In genomic region chr14:61504841-61505340, GRCh38 we compare ENCODE assay signal across 20 cellular contexts.
DNase-seq lines count a peak whose midpoint lies in the region; ATAC-seq, FAIRE-seq and TF ChIP-seq lines count a peak whose summit lies in the region.
"Had no signal": no experiment of that assay in that cellular context is flagged by ENCODE, and none has a peak within 500 bp of the region (broad histone marks: within the 10 kb centered on the region; RNA-seq: fewer than 3 reads in every experiment).

No MANE protein-coding gene starts in this region.

- CTCF ChIA-PET in activated naive CD4-positive, alpha-beta T cell treated with anti-CD3 and anti-CD28 coated beads, Interleukin-2, amount 10 ng/mL, durations not matched to agents 7 days and 5 days (lab: Charles Lee) = interaction anchor here (0.6 kb wide), 1 partner anchor 255 kb away, joined by 3 read pairs; no protein-coding TSS in a partner anchor
- CTCF ChIA-PET in GM12878 (lab: Yijun Ruan, JAX) = interaction anchor here (0.6 to 1.3 kb wide), 3 partner anchors 52 to 326 kb away, joined by 3 to 4 read pairs (median 4); no protein-coding TSS in a partner anchor

- intact Hi-C loops in GM12878 (cut with micrococcal nuclease; ENCODE audit: unreplicated experiment) = no loop called here

- no peak for ATAC-seq in GM12878
- ATAC-seq in stimulated activated effector memory CD8-positive, alpha-beta T cell treated with anti-CD3 and anti-CD28 coated beads, Interleukin-12 subunit alpha, Interleukin-12 subunit beta, amount 100 ng/mL, for 72 hours = no peak
- no peak for ATAC-seq in GM19351 (IDR thresholded peaks at IDR 0.05; ENCODE audit: unreplicated experiment)

- H3K27ac Mint-ChIP-seq in activated naive CD4-positive, alpha-beta T cell treated with anti-CD3 and anti-CD28 coated beads, Interleukin-2, amount 10 ng/mL, durations not matched to agents 7 days and 5 days = peak overlapping the region; percentile 98
- peak overlapping the region; percentile 95 for H3K27ac Mint-ChIP-seq in stimulated activated effector memory CD8-positive, alpha-beta T cell treated with anti-CD3 and anti-CD28 coated beads, Interleukin-12 subunit alpha, Interleukin-12 subunit beta, amount 100 ng/mL, for 72 hours
- H3K27ac Mint-ChIP-seq: mesothelial cell of epicardium had no signal

- H3K36me3 ChIP-seq in SU-DHL-6 (ENCODE audit: low read length) (no peaks in the 10 kb centered on the region), GM12878 (ENCODE audit: control insufficient read depth in 2 of 2, insufficient read depth in 2 of 2, low read length in 1 of 2) (peaks cover 3 to 7% of the 10 kb centered on the region in 2 experiments; a peak in 3 of 4 replicates)
- H3K36me3 ChIP-seq: adrenal gland, right atrium auricular region had no signal

- no peak for TF ChIP-seq POLR2A in GM12878 (IDR thresholded peaks at IDR 0.05; ENCODE audit: low read depth, low read length)

- H3K9me3 ChIP-seq in SU-DHL-6 (ENCODE audit: insufficient read depth, low read length) (no peaks in the 10 kb centered on the region), GM12878 (replicated peaks; ENCODE audit: control insufficient read depth, insufficient read depth, low read length) (no peaks in the 10 kb centered on the region)
- H3K9me3 ChIP-seq: adrenal gland, right atrium auricular region had no signal

- peak overlapping the region; percentile 22 for H3K4me3 Mint-ChIP-seq in activated naive CD4-positive, alpha-beta T cell treated with anti-CD3 and anti-CD28 coated beads, Interleukin-2, amount 10 ng/mL, durations not matched to agents 7 days and 5 days
- peak overlapping the region; percentile 68 for H3K4me3 Mint-ChIP-seq in stimulated activated effector memory CD8-positive, alpha-beta T cell treated with anti-CD3 and anti-CD28 coated beads, Interleukin-12 subunit alpha, Interleukin-12 subunit beta, amount 100 ng/mL, for 72 hours
- H3K4me3 Mint-ChIP-seq: mesothelial cell of epicardium had no signal

- no peak for FAIRE-seq in GM12878 (lab: Jason Lieb, UNC)

- TF ChIP-seq EP300 in GM12878 (IDR thresholded peaks at IDR 0.05; ENCODE audit: borderline replicate concordance in 1 of 2, control insufficient read depth in 1 of 2, low read depth in 2 of 2, low read length in 2 of 2) = no peak

- H3K79me2 ChIP-seq in SU-DHL-6 (ENCODE audit: insufficient read depth, low read length) (no peaks in the 10 kb centered on the region), GM12878 (ENCODE audit: control insufficient read depth, insufficient read depth, low read length) (peaks cover 3% of the 10 kb centered on the region; the same call in 1 of the 2 replicates)

- H3K27me3 Mint-ChIP-seq in activated naive CD4-positive, alpha-beta T cell treated with anti-CD3 and anti-CD28 coated beads, Interleukin-2, amount 10 ng/mL, durations not matched to agents 7 days and 5 days = no peaks in the 10 kb centered on the region

- H2AFZ ChIP-seq in SU-DHL-6 (ENCODE audit: low read depth, low read length, severe bottlenecking) = peak overlapping the region; percentile 44
- no peak overlapping the region for H2AFZ ChIP-seq in GM12878 (ENCODE audit: control insufficient read depth, low read depth, low read length)
- H2AFZ ChIP-seq: PC-9 had no signal

- 63% methylated on average over 3 of the region's 3 CpGs for WGBS in GM12878 (ENCODE audit: insufficient coverage, insufficient replicate concordance, low lambda C conversion rate, missing lambda C conversion rate)

- H3K9me2 ChIP-seq in SU-DHL-6 (replicated peaks; ENCODE audit: insufficient read depth, low read length) = no peaks in the 10 kb centered on the region

- H3K9me3 Mint-ChIP-seq in activated naive CD4-positive, alpha-beta T cell treated with anti-CD3 and anti-CD28 coated beads, Interleukin-2, amount 10 ng/mL, durations not matched to agents 7 days and 5 days = peaks cover 8% of the 10 kb centered on the region
- no peaks in the 10 kb centered on the region for H3K9me3 Mint-ChIP-seq in stimulated activated effector memory CD8-positive, alpha-beta T cell treated with anti-CD3 and anti-CD28 coated beads, Interleukin-12 subunit alpha, Interleukin-12 subunit beta, amount 100 ng/mL, for 72 hours
- H3K9me3 Mint-ChIP-seq: mesothelial cell of epicardium had no signal

- no peak overlapping the region for H3K9ac ChIP-seq in SU-DHL-6 (ENCODE audit: low read length)
- H3K9ac ChIP-seq in GM12878 (ENCODE audit: control insufficient read depth, insufficient read depth, low read length) = no peak overlapping the region

- H3K27ac ChIP-seq in SU-DHL-6 (ENCODE audit: low read depth, low read length) (peak overlapping the region; percentile 99), GM12878 (ENCODE audit: control insufficient read depth, insufficient read depth) (peak overlapping the region; percentile 95; the same call in 1 of the 2 replicates)
- H3K27ac ChIP-seq: adrenal gland, PC-9, right atrium auricular region, SK-N-MC had no signal

- TF ChIP-seq RAD21 in GM12878 (IDR thresholded peaks at IDR 0.05; ENCODE audit: insufficient read depth, low read depth, low read length) = no peak

- H3K27me3 ChIP-seq in SU-DHL-6 (ENCODE audit: low read length) (no peaks in the 10 kb centered on the region), GM12878 (replicated peaks in 1 of 2; ENCODE audit: control insufficient read depth in 2 of 2, insufficient read depth in 2 of 2, low read length in 1 of 2) (no peaks in the 10 kb centered on the region)
- H3K27me3 ChIP-seq: adrenal gland, right atrium auricular region had no signal

- peaks cover 80% of the 10 kb centered on the region for H3K36me3 Mint-ChIP-seq in activated naive CD4-positive, alpha-beta T cell treated with anti-CD3 and anti-CD28 coated beads, Interleukin-2, amount 10 ng/mL, durations not matched to agents 7 days and 5 days
- H3K36me3 Mint-ChIP-seq in stimulated activated effector memory CD8-positive, alpha-beta T cell treated with anti-CD3 and anti-CD28 coated beads, Interleukin-12 subunit alpha, Interleukin-12 subunit beta, amount 100 ng/mL, for 72 hours = peaks cover 67% of the 10 kb centered on the region
- H3K36me3 Mint-ChIP-seq: mesothelial cell of epicardium had no signal

- peak overlapping the region; percentile 16 for H3K4me3 ChIP-seq in SU-DHL-6 (ENCODE audit: insufficient read depth, low read length, poor library complexity, severe bottlenecking)
- H3K4me3 ChIP-seq in GM12878 = no peak overlapping the region
- H3K4me3 ChIP-seq: adrenal gland, PC-9, right atrium auricular region, SK-N-MC had no signal

- H3K4me1 Mint-ChIP-seq in activated naive CD4-positive, alpha-beta T cell treated with anti-CD3 and anti-CD28 coated beads, Interleukin-2, amount 10 ng/mL, durations not matched to agents 7 days and 5 days = peaks cover 93% of the 10 kb centered on the region
- peaks cover 92% of the 10 kb centered on the region for H3K4me1 Mint-ChIP-seq in stimulated activated effector memory CD8-positive, alpha-beta T cell treated with anti-CD3 and anti-CD28 coated beads, Interleukin-12 subunit alpha, Interleukin-12 subunit beta, amount 100 ng/mL, for 72 hours

- RAD21 ChIA-PET in GM12878 (lab: Charles Lee; ENCODE audit: unreplicated experiment) = interaction anchor here (3.5 kb wide), 1 partner anchor 19 kb away, joined by 30 read pairs; no protein-coding TSS in a partner anchor

- DNase-seq in activated naive CD4-positive, alpha-beta T cell treated with anti-CD3 and anti-CD28 coated beads, Interleukin-2, amount 10 ng/mL, durations not matched to agents 7 days and 5 days = no peak
- DNase-seq in activated naive CD4-positive, alpha-beta T cell treated with Interleukin-2 at 50 U/mL for 16 hours = no peak
- DNase-seq in GM12878 (ENCODE audit: low read depth, low spot score) (no peak), SKM-1 (lab: John Stamatoyannopoulos, UW; ENCODE audit: unreplicated experiment) (no peak), SW 1271 (lab: John Stamatoyannopoulos, UW) (no peak)
- DNase-seq in stimulated activated effector memory CD8-positive, alpha-beta T cell treated with anti-CD3 and anti-CD28 coated beads, Interleukin-12 subunit alpha, Interleukin-12 subunit beta, amount 100 ng/mL, for 72 hours (ENCODE audit: low spot score in 2 of 2) = no peak
- DNase-seq: ACHN, adrenal gland, COR-L47, GOT3, MM.1S, NCI-H1930, NCI-H526, nucleus accumbens, PC-9 had no signal

- peak overlapping the region; percentile 73 for H3K4me2 ChIP-seq in SU-DHL-6 (ENCODE audit: low read depth, low read length, poor library complexity, severe bottlenecking)
- no peak overlapping the region for H3K4me2 ChIP-seq in GM12878 (ENCODE audit: control insufficient read depth, insufficient read depth)
- H3K4me2 ChIP-seq: PC-9 had no signal

- peaks cover 30% of the 10 kb centered on the region for H3K4me1 ChIP-seq in GM12878 (ENCODE audit: control insufficient read depth, insufficient read depth, low read length)

- no peak for TF ChIP-seq CTCF in SU-DHL-6 (IDR thresholded peaks at IDR 0.05; ENCODE audit: insufficient read depth, low read length, poor library complexity, severe bottlenecking)
- no peak for TF ChIP-seq CTCF in GM12878 (IDR thresholded peaks at IDR 0.05 in 2 of 3, conservative IDR thresholded peaks at IDR 0.05 in 1 of 3; ENCODE audit: control insufficient read depth in 2 of 3, extremely low read depth in 1 of 3, insufficient read depth in 1 of 3, low read depth in 3 of 3, low read length in 3 of 3)

- in situ Hi-C loops in GM12878 (cut with MboI) = no loop called here

- H3F3A ChIP-seq in SU-DHL-6 (ENCODE audit: insufficient read depth) = peaks cover 42% of the 10 kb centered on the region

- BruUV-seq in GM12878 (replicated peaks; lab: Mats Ljungman, UMichigan) = no TSS peak

- POLR2A ChIA-PET in GM12878 (lab: Charles Lee) = interaction anchor here (0.6 kb wide), 1 partner anchor 240 kb away, joined by 3 read pairs; no protein-coding TSS in a partner anchor

- SMC1A ChIA-PET in GM12878 (lab: Charles Lee; ENCODE audit: uncharacterized antibody, unreplicated experiment) = interaction anchor here (0.6 to 4.5 kb wide), 8 partner anchors 8 to 332 kb away, joined by 3 to 38 read pairs (median 11); no protein-coding TSS in a partner anchor

- no peaks in the 10 kb centered on the region for H4K20me1 ChIP-seq in SU-DHL-6 (ENCODE audit: low read depth, low read length)
- H4K20me1 ChIP-seq in GM12878 (ENCODE audit: control insufficient read depth, insufficient read depth) = no peaks in the 10 kb centered on the region

TF ChIP-seq in GM12878, 131 proteins besides CTCF, POLR2A, EP300 and RAD21:
- TF ChIP-seq RUNX3 (IDR thresholded peaks at IDR 0.05; ENCODE audit: low read length) (peak; percentile 43; the same call in 1 of the 2 replicates), RCOR1 (conservative IDR thresholded peaks at IDR 0.05; ENCODE audit: low read depth, low read length) (no peak)
